8 cellular contexts compared by ENCODE assay signal in the genomic region with DNA sequence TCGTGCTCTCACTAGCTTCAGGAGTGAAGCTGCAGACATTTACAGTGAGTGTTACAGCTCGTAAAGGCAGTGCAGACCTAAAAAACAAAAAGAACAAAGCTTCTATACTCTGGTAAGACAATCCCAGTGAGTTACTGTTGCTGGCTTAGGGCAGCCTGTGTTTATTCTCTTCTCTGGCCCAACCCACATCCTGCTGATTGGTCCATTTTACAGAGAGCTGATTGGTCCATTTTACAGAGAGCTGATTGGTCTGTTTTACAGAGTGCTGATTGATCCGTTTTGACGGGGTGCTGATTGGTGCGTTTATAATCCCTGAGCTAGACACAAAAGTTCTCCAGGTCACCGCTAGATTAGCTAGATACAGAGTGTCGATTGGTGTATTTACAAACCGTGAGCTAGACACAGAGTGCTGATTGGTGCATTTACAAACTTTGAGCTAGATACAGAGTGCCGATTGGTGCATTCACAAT.
DNase-seq lines count a peak whose midpoint lies in the region; ATAC-seq and TF ChIP-seq lines count a peak whose summit lies in the region.
"Not testable (repeated sequence)": the region's sequence is repeated elsewhere in the genome, so short reads cannot be mapped to it uniquely, and the experiment has no call there.

No MANE protein-coding gene starts in this region.

- H3K9me3 ChIP-seq in colonic mucosa = not testable (repeated sequence)

- not testable (repeated sequence) for H3K9me3 Mint-ChIP-seq in T-helper 1 cell treated with Interleukin-12 subunit alpha and Interleukin-12 subunit beta and Interleukin-4 antibody, amounts not matched to agents 30 μg/mL and 1 μg/mL, for 36 hours; mesothelial cell of epicardium; stimulated activated naive CD8-positive, alpha-beta T cell treated with anti-CD3 and anti-CD28 coated beads, Interleukin-15, amount 100 ng/mL, for 72 hours

- not testable (repeated sequence) for H3K27me3 ChIP-seq in colonic mucosa

- H3K27ac ChIP-seq in colonic mucosa = not testable (repeated sequence)

- intact Hi-C loops in colonic mucosa (cut with DNase I) = not testable (repeated sequence)

- peak overlapping the region; percentile 97 for H3K4me3 Mint-ChIP-seq in T-helper 1 cell treated with Interleukin-12 subunit alpha and Interleukin-12 subunit beta and Interleukin-4 antibody, amounts not matched to agents 30 μg/mL and 1 μg/mL, for 36 hours
- peak overlapping the region; percentile 98 for H3K4me3 Mint-ChIP-seq in mesothelial cell of epicardium
- peak overlapping the region; percentile 99 to 100 for H3K4me3 Mint-ChIP-seq in stimulated activated naive CD8-positive, alpha-beta T cell treated with anti-CD3 and anti-CD28 coated beads, Interleukin-15, amount 100 ng/mL, for 72 hours

- DNase-seq in DMS114 treated with DMSO at 0.1 percent for 48 hours (lab: John Stamatoyannopoulos, UW; ENCODE audit: unreplicated experiment) = peak; percentile 7
- peak; percentile 17 for DNase-seq in HT1080 (ENCODE audit: low read depth)
- peak; percentile 4 for DNase-seq in NCI-H510A (lab: John Stamatoyannopoulos, UW)
- peak; percentile 28 to 30 for DNase-seq in activated T-cell treated with anti-CD3 and anti-CD28 coated beads, Interleukin-2, amount 50 U/mL, for 48 hours
- not testable (repeated sequence) for DNase-seq in colonic mucosa; mesothelial cell of epicardium (ENCODE audit: low spot score in 2 of 2, unreplicated experiment in 2 of 2); stimulated activated naive CD8-positive, alpha-beta T cell treated with anti-CD3 and anti-CD28 coated beads, Interleukin-15, amount 100 ng/mL, for 72 hours

- H3K4me1 ChIP-seq in colonic mucosa = not testable (repeated sequence)

- H3K4me1 Mint-ChIP-seq in T-helper 1 cell treated with Interleukin-12 subunit alpha and Interleukin-12 subunit beta and Interleukin-4 antibody, amounts not matched to agents 30 μg/mL and 1 μg/mL, for 36 hours (ENCODE audit: low read depth) = peaks cover 18% of the 10 kb centered on the region
- peaks cover 13% of the 10 kb centered on the region for H3K4me1 Mint-ChIP-seq in mesothelial cell of epicardium
- peaks cover 19% of the 10 kb centered on the region for H3K4me1 Mint-ChIP-seq in stimulated activated naive CD8-positive, alpha-beta T cell treated with anti-CD3 and anti-CD28 coated beads, Interleukin-15, amount 100 ng/mL, for 72 hours

- peak overlapping the region; percentile 55 for H3K4me3 ChIP-seq in colonic mucosa

- TF ChIP-seq CTCF in colonic mucosa (IDR thresholded peaks at IDR 0.05); mesothelial cell of epicardium (IDR thresholded peaks at IDR 0.05; ENCODE audit: unreplicated experiment): not testable (repeated sequence)

- H3K9ac ChIP-seq in colonic mucosa (ENCODE audit: low read depth in 2 of 2, low read length in 2 of 2) = not testable (repeated sequence)

- not testable (repeated sequence) for H3K36me3 Mint-ChIP-seq in T-helper 1 cell treated with Interleukin-12 subunit alpha and Interleukin-12 subunit beta and Interleukin-4 antibody, amounts not matched to agents 30 μg/mL and 1 μg/mL, for 36 hours (ENCODE audit: low read depth); mesothelial cell of epicardium

- ATAC-seq in stimulated activated naive CD8-positive, alpha-beta T cell treated with anti-CD3 and anti-CD28 coated beads, Interleukin-15, amount 100 ng/mL, for 72 hours = not testable (repeated sequence)

- H3K27ac Mint-ChIP-seq in T-helper 1 cell treated with Interleukin-12 subunit alpha and Interleukin-12 subunit beta and Interleukin-4 antibody, amounts not matched to agents 30 μg/mL and 1 μg/mL, for 36 hours; mesothelial cell of epicardium; stimulated activated naive CD8-positive, alpha-beta T cell treated with anti-CD3 and anti-CD28 coated beads, Interleukin-15, amount 100 ng/mL, for 72 hours: not testable (repeated sequence)

- not testable (repeated sequence) for H3K27me3 Mint-ChIP-seq in T-helper 1 cell treated with Interleukin-12 subunit alpha and Interleukin-12 subunit beta and Interleukin-4 antibody, amounts not matched to agents 30 μg/mL and 1 μg/mL, for 36 hours (ENCODE audit: low read depth); mesothelial cell of epicardium (ENCODE audit: low read depth); stimulated activated naive CD8-positive, alpha-beta T cell treated with anti-CD3 and anti-CD28 coated beads, Interleukin-15, amount 100 ng/mL, for 72 hours

- not testable (repeated sequence) for H3K36me3 ChIP-seq in colonic mucosa
